22 cellular contexts compared by ENCODE assay signal in genomic region chr17:73500414-73500999, GRCh38.
DNase-seq lines count a peak whose midpoint lies in the region; ATAC-seq, FAIRE-seq and TF ChIP-seq lines count a peak whose summit lies in the region.
"Had no signal": no experiment of that assay in that cellular context is flagged by ENCODE, and none has a peak within 500 bp of the region (broad histone marks: within the 10 kb centered on the region; RNA-seq: fewer than 3 reads in every experiment).

No MANE protein-coding gene starts in this region.

- H3K36me3 ChIP-seq in heart right ventricle = no peaks in the 10 kb centered on the region
- no peaks in the 10 kb centered on the region for H3K36me3 ChIP-seq in K562 (ENCODE audit: control insufficient read depth, insufficient read depth, low read length)
- no peaks in the 10 kb centered on the region for H3K36me3 ChIP-seq in A673 (ENCODE audit: insufficient read depth, low read length, poor library complexity, severe bottlenecking)
- H3K36me3 ChIP-seq in heart left ventricle = no peaks in the 10 kb centered on the region
- H3K36me3 ChIP-seq: BE2C, HAP-1 had no signal

- no peak overlapping the region for H3K4me3 Mint-ChIP-seq in nephron progenitor cell
- H3K4me3 Mint-ChIP-seq: CD4-positive, CD25-positive, alpha-beta regulatory T cell; CD8-positive, alpha-beta memory T cell; IgD-negative memory B cell had no signal

- intact Hi-C loops in Right ventricle myocardium superior (cut with DNase I) = no loop called here
- intact Hi-C loops in heart right ventricle (cut with DNase I) = loop anchor here in 1 of 10 donors (2.0 kb wide), 1 partner anchor 38 kb away; no protein-coding TSS in a partner anchor
- intact Hi-C loops in K562 (cut with micrococcal nuclease) = no loop called here
- intact Hi-C loops in A673 (cut with micrococcal nuclease; ENCODE audit: unreplicated experiment) = no loop called here
- intact Hi-C loops in heart left ventricle (cut with DNase I) = no loop called here

- H3K27me3 ChIP-seq in heart right ventricle (peaks cover 0 to 9% (median 0%) of the 10 kb centered on the region in 7 donors), K562 (ENCODE audit: control insufficient read depth in 2 of 2, insufficient read depth in 2 of 2, low read length in 2 of 2) (peaks cover 0 to 16% of the 10 kb centered on the region in 2 experiments; a peak in 1 of 5 replicates), A673 (replicated peaks; ENCODE audit: insufficient read depth, low read depth, low read length, poor library complexity) (no peaks in the 10 kb centered on the region), heart left ventricle (peaks cover 0 to 5% (median 0%) of the 10 kb centered on the region in 9 donors)
- H3K27me3 ChIP-seq: BE2C had no signal

- no peak for TF ChIP-seq RAD21 in K562 (CRISPR knock-in tag; conservative IDR thresholded peaks at IDR 0.05 in 1 of 2, IDR thresholded peaks at IDR 0.05 in 1 of 2)

- H4K20me1 ChIP-seq in K562 (replicated peaks; ENCODE audit: control insufficient read depth, insufficient read depth, low read length) = no peaks in the 10 kb centered on the region

- POLR2A ChIA-PET in K562 (lab: Yijun Ruan, JAX) (no interaction called here), A673 (lab: Charles Lee; ENCODE audit: low non-redundant PET) (no interaction called here)

- no peak for TF ChIP-seq EP300 in K562 (IDR thresholded peaks at IDR 0.05; ENCODE audit: low read length)

- H3K4me1 ChIP-seq in heart right ventricle = peaks cover 0 to 4% (median 0%) of the 10 kb centered on the region in 9 donors
- no peaks in the 10 kb centered on the region for H3K4me1 ChIP-seq in K562 (replicated peaks in 1 of 2; ENCODE audit: control insufficient read depth in 2 of 2, insufficient read depth in 2 of 2, low read length in 2 of 2)
- no peaks in the 10 kb centered on the region for H3K4me1 ChIP-seq in A673 (ENCODE audit: insufficient read depth, low read length, poor library complexity, severe bottlenecking)
- H3K4me1 ChIP-seq in heart left ventricle = peaks cover 0 to 6% (median 0%) of the 10 kb centered on the region in 12 donors
- H3K4me1 ChIP-seq: BE2C, HAP-1 had no signal

- no peak overlapping the region for H3K4me2 ChIP-seq in K562 (ENCODE audit: insufficient read depth, low read length)

- peaks cover 37% of the 10 kb centered on the region for H3K27me3 Mint-ChIP-seq in nephron progenitor cell (ENCODE audit: low read depth, poor library complexity)
- H3K27me3 Mint-ChIP-seq: IgD-negative memory B cell had no signal

- DNase-seq in Right ventricle myocardium superior = peak; percentile 10
- no peak for DNase-seq in heart right ventricle
- no peak for DNase-seq in K562 (ENCODE audit: extremely low read depth in 1 of 4, low spot score in 3 of 4)
- no peak for DNase-seq in nephron progenitor cell
- DNase-seq in kidney tubule cell (ENCODE audit: low spot score) = no peak
- DNase-seq in A673 (ENCODE audit: low spot score) = no peak
- no peak for DNase-seq in heart left ventricle
- DNase-seq: 8988T; BE2C; C1 segment of cervical spinal cord; CD4-positive, CD25-positive, alpha-beta regulatory T cell; COR-L47; DMS 273 treated with DMSO at 0.1 percent for 48 hours; DMS53; DND-41 had no signal

- BruUV-seq in K562 (replicated peaks; lab: Mats Ljungman, UMichigan) (no TSS peak), A673 (replicated peaks; lab: Mats Ljungman, UMichigan) (no TSS peak)

- peaks cover 24% of the 10 kb centered on the region for H3K4me1 Mint-ChIP-seq in nephron progenitor cell
- H3K4me1 Mint-ChIP-seq: CD8-positive, alpha-beta memory T cell had no signal

- TF ChIP-seq CTCF in heart right ventricle (IDR thresholded peaks at IDR 0.05) (no peak), K562 (IDR thresholded peaks at IDR 0.05 in 2 of 3, conservative IDR thresholded peaks at IDR 0.05 in 1 of 3; ENCODE audit: insufficient read depth in 2 of 3, low read depth in 1 of 3, low read length in 3 of 3) (no peak), nephron progenitor cell (IDR thresholded peaks at IDR 0.05) (no peak), A673 (conservative IDR thresholded peaks at IDR 0.05; ENCODE audit: low read depth, low read length) (no peak), heart left ventricle (IDR thresholded peaks at IDR 0.05) (no peak)

- ATAC-seq in Right ventricle myocardium superior (ENCODE audit: poor library complexity) = no peak
- ATAC-seq in heart right ventricle = no peak
- ATAC-seq in K562 = no peak
- ATAC-seq in heart left ventricle = no peak

- no peaks in the 10 kb centered on the region for H3K79me2 ChIP-seq in K562 (ENCODE audit: control insufficient read depth, insufficient read depth, low read length)

- in situ Hi-C loops in K562 (cut with MboI) = no loop called here

- no peak for FAIRE-seq in K562 (lab: Jason Lieb, UNC)
- FAIRE-seq: G401.6, GM12891, GM19239 had no signal

- H2AFZ ChIP-seq in K562 (ENCODE audit: low read depth, low read length) = no peak overlapping the region

- H3K9me1 ChIP-seq in K562 (ENCODE audit: control insufficient read depth, insufficient read depth, low read length) = no peaks in the 10 kb centered on the region

- no peak for TF ChIP-seq POLR2A in K562 (conservative IDR thresholded peaks at IDR 0.05)
- no peak for TF ChIP-seq POLR2A in heart left ventricle (IDR thresholded peaks at IDR 0.05)

- H3K27ac Mint-ChIP-seq in nephron progenitor cell = peak overlapping the region; percentile 76
- H3K27ac Mint-ChIP-seq: CD4-positive, CD25-positive, alpha-beta regulatory T cell; IgD-negative memory B cell had no signal

- peaks cover 34% of the 10 kb centered on the region for H3K36me3 Mint-ChIP-seq in nephron progenitor cell (ENCODE audit: low read depth)
- H3K36me3 Mint-ChIP-seq: CD4-positive, CD25-positive, alpha-beta regulatory T cell had no signal

- H3K4me3 ChIP-seq in heart right ventricle (no peak overlapping the region), K562 (no peak overlapping the region), A673 (ENCODE audit: low read depth, low read length, poor library complexity, severe bottlenecking) (no peak overlapping the region), heart left ventricle (no peak overlapping the region)
- H3K4me3 ChIP-seq: HAP-1 had no signal

- CTCF ChIA-PET in K562 (lab: Yijun Ruan, JAX; ENCODE audit: low intra/inter-chr PET ratio) (no interaction called here), A673 (lab: Charles Lee) (no interaction called here)

- H3K9me3 ChIP-seq in heart right ventricle (no peaks in the 10 kb centered on the region), K562 (replicated peaks; ENCODE audit: control insufficient read depth, insufficient read depth, low read depth, low read length) (no peaks in the 10 kb centered on the region), A673 (ENCODE audit: low read depth, low read length, poor library complexity, severe bottlenecking) (no peaks in the 10 kb centered on the region), heart left ventricle (no peaks in the 10 kb centered on the region)
- H3K9me3 ChIP-seq: BE2C, HAP-1 had no signal

- WGBS in heart right ventricle, 2 donors = 60 to 62% methylated on average over 2 of the region's 2 CpGs
- WGBS in K562 (ENCODE audit: insufficient coverage, low coverage, missing lambda C conversion rate) = 0% methylated on average over 2 of the region's 2 CpGs
- WGBS in heart left ventricle, 4 donors = 40 to 69% (median 65%) methylated on average over 2 of the region's 2 CpGs

- no peak overlapping the region for H3K9ac ChIP-seq in K562 (ENCODE audit: insufficient read depth in 1 of 2, low read depth in 2 of 2, low read length in 2 of 2)

- H3K27ac ChIP-seq in heart right ventricle (no peak overlapping the region), K562 (ENCODE audit: extremely low read depth, low read depth, low read length) (no peak overlapping the region), A673 (ENCODE audit: low read depth, low read length, poor library complexity, severe bottlenecking) (no peak overlapping the region), heart left ventricle (no peak overlapping the region)
- H3K27ac ChIP-seq: HL-60 had no signal

- peaks cover 4% of the 10 kb centered on the region for H3K9me3 Mint-ChIP-seq in nephron progenitor cell
- H3K9me3 Mint-ChIP-seq: CD4-positive, CD25-positive, alpha-beta regulatory T cell; CD8-positive, alpha-beta memory T cell; IgD-negative memory B cell had no signal

TF ChIP-seq in K562, 482 proteins besides CTCF, POLR2A, EP300 and RAD21:
- TF ChIP-seq KDM1A (IDR thresholded peaks at IDR 0.05) (peak in 1 of 2 experiments; percentile 48; a peak in 1 of 4 replicates), HDAC2 (IDR thresholded peaks at IDR 0.05) (no peak), SRSF3 (IDR thresholded peaks at IDR 0.05; ENCODE audit: insufficient read depth, low read length) (no peak), BACH1 (tag; IDR thresholded peaks at IDR 0.05) (no peak), ZNF263 (CRISPR knock-in tag; IDR thresholded peaks at IDR 0.05; ENCODE audit: borderline replicate concordance) (peak; percentile 84)
